Comparison of ENCODE assay signal across 15 cellular contexts in the genomic region with DNA sequence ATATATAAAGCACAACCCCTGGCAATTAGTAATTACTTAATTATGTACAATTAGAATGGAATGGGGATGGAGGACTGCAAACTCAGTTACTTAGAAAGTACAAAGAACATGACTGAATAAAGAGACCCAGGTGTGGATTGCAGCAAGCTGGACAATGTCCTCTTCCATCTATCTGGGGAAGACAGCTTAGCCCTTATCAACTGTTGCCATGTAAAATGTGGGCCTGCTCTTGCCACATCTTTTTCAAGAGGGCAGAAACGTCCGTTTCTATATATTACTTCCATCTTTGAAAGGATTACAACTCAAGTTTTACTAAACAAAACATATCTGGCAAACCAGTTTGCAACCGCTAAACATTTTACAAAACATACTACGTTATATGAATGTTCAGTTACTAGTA.
"Had no signal": no experiment of that assay in that cellular context is flagged by ENCODE, and none has a peak within 500 bp of the region (broad histone marks: within the 10 kb centered on the region; RNA-seq: fewer than 3 reads in every experiment).

No MANE protein-coding gene starts in this region.

- H3K9me3 ChIP-seq: ovary, testis had no signal

- H3K27ac ChIP-seq: ovary, testis had no signal

- DNase-seq: activated CD4-positive, alpha-beta T cell treated with anti-CD3 and anti-CD28 coated beads, Interleukin-2, amount 10 ng/mL, durations not matched to agents 24 days and 14 days; activated naive CD4-positive, alpha-beta T cell treated with anti-CD3 and anti-CD28 coated beads for 36 hours; central memory CD4-positive, alpha-beta T cell; cortex of kidney; endodermal cell; head of caudate nucleus; left ventricle myocardium superior; mesendoderm; ovary; stimulated activated CD4-positive, alpha-beta T cell treated with anti-CD3 and anti-CD28 coated beads, Interleukin-4, amount 100 ng/mL, for 1 hour; stimulated activated CD8-positive, alpha-beta memory T cell treated with anti-CD3 and anti-CD28 coated beads, Interleukin-4, amount 100 ng/mL, for 48 hours; testis had no signal

- H3K4me3 ChIP-seq: ovary, testis had no signal

- H3K4me3 Mint-ChIP-seq: activated CD4-positive, alpha-beta T cell treated with anti-CD3 and anti-CD28 coated beads, Interleukin-2, amount 10 ng/mL, durations not matched to agents 24 days and 14 days; activated naive CD4-positive, alpha-beta T cell treated with anti-CD3 and anti-CD28 coated beads for 36 hours; activated T-helper 17 cell treated with anti-CD3 and anti-CD28 coated beads, Interleukin-2, amount 50 U/mL, for 72 hours; endodermal cell; stimulated activated naive CD8-positive, alpha-beta T cell treated with anti-CD3 and anti-CD28 coated beads, Interleukin-15, Interleukin-2, amounts not matched to agents 100 ng/mL and 50 ng/mL, for 24 hours; WTC11 had no signal

- H3K27me3 ChIP-seq: ovary, testis had no signal

- H3K27me3 Mint-ChIP-seq: activated CD4-positive, alpha-beta T cell treated with anti-CD3 and anti-CD28 coated beads, Interleukin-2, amount 10 ng/mL, durations not matched to agents 24 days and 14 days; activated T-helper 17 cell treated with anti-CD3 and anti-CD28 coated beads, Interleukin-2, amount 50 U/mL, for 72 hours; stimulated activated naive CD8-positive, alpha-beta T cell treated with anti-CD3 and anti-CD28 coated beads, Interleukin-15, Interleukin-2, amounts not matched to agents 100 ng/mL and 50 ng/mL, for 24 hours had no signal

- ATAC-seq: activated T-helper 17 cell treated with anti-CD3 and anti-CD28 coated beads, Interleukin-2, amount 50 U/mL, for 72 hours; WTC11 had no signal

- H3K9me3 Mint-ChIP-seq: activated CD4-positive, alpha-beta T cell treated with anti-CD3 and anti-CD28 coated beads, Interleukin-2, amount 10 ng/mL, durations not matched to agents 24 days and 14 days; activated naive CD4-positive, alpha-beta T cell treated with anti-CD3 and anti-CD28 coated beads for 36 hours; activated T-helper 17 cell treated with anti-CD3 and anti-CD28 coated beads, Interleukin-2, amount 50 U/mL, for 72 hours; stimulated activated naive CD8-positive, alpha-beta T cell treated with anti-CD3 and anti-CD28 coated beads, Interleukin-15, Interleukin-2, amounts not matched to agents 100 ng/mL and 50 ng/mL, for 24 hours had no signal

- H3K36me3 ChIP-seq: ovary had no signal

- H3K27ac Mint-ChIP-seq: activated CD4-positive, alpha-beta T cell treated with anti-CD3 and anti-CD28 coated beads, Interleukin-2, amount 10 ng/mL, durations not matched to agents 24 days and 14 days; activated naive CD4-positive, alpha-beta T cell treated with anti-CD3 and anti-CD28 coated beads for 36 hours; activated T-helper 17 cell treated with anti-CD3 and anti-CD28 coated beads, Interleukin-2, amount 50 U/mL, for 72 hours; endodermal cell; stimulated activated naive CD8-positive, alpha-beta T cell treated with anti-CD3 and anti-CD28 coated beads, Interleukin-15, Interleukin-2, amounts not matched to agents 100 ng/mL and 50 ng/mL, for 24 hours; WTC11 had no signal
